18 cellular contexts compared by ENCODE assay signal in genomic region chr4:4323705-4324534, GRCh38. TPM values are rescaled to one million over a fixed set of nuclear protein-coding genes. Genes with fewer than 3 reads are reported as not detected.
A peak's percentile ranks its signal among the peaks of the same experiment; 100 is the strongest.
DNase-seq lines count a peak whose midpoint lies in the region; ATAC-seq, FAIRE-seq and TF ChIP-seq lines count a peak whose summit lies in the region.
"Had no signal": no experiment of that assay in that cellular context is flagged by ENCODE, and none has a peak within 500 bp of the region (broad histone marks: within the 10 kb centered on the region; RNA-seq: fewer than 3 reads in every experiment).

No MANE protein-coding gene starts in this region.

- no peak overlapping the region for H2BK12ac ChIP-seq in H1 (ENCODE audit: low read depth, low read length)

- FAIRE-seq in H1 (lab: Jason Lieb, UNC) = peak; percentile 52
- FAIRE-seq: endometrium, TTC549 had no signal

- 0 out of 2 replicates have a peak, but pooled peaks cover 3% of the 10 kb centered on the region for H3K79me1 ChIP-seq in H1 (ENCODE audit: low read depth, low read length)

- H3K56ac ChIP-seq in H1 (replicated peaks; ENCODE audit: insufficient read length, low read depth, low read length) = no peak overlapping the region

- ATAC-seq in stimulated activated naive CD8-positive, alpha-beta T cell treated with anti-CD3 and anti-CD28 coated beads, Interleukin-15, Interleukin-2, amounts not matched to agents 100 U/mL and 50 U/mL, for 24 hours = no peak
- ATAC-seq in lower lobe of right lung = no peak
- ATAC-seq in upper lobe of right lung = no peak
- ATAC-seq: activated CD8-positive, alpha-beta T cell treated with anti-CD3 and anti-CD28 coated beads for 36 hours; HCT116 had no signal

- no peaks in the 10 kb centered on the region for H3K27me3 ChIP-seq in H1 (replicated peaks in 1 of 4; ENCODE audit: control insufficient read depth in 3 of 4, extremely low read depth in 1 of 4, insufficient read depth in 3 of 4, low read length in 3 of 4)
- H3K27me3 ChIP-seq in lower lobe of right lung (ENCODE audit: low read depth) = no peaks in the 10 kb centered on the region
- no peaks in the 10 kb centered on the region for H3K27me3 ChIP-seq in upper lobe of right lung
- H3K27me3 ChIP-seq: thyroid gland had no signal

- H3K36me3 ChIP-seq in H1 (ENCODE audit: control insufficient read depth in 2 of 4, insufficient read depth in 4 of 4, low read length in 3 of 4) = peaks cover 0 to 17% (median 7%) of the 10 kb centered on the region in 4 experiments; a peak in 4 of 8 replicates
- peaks cover 35% of the 10 kb centered on the region for H3K36me3 ChIP-seq in lower lobe of right lung
- H3K36me3 ChIP-seq in upper lobe of right lung = peaks cover 31% of the 10 kb centered on the region

- no peak overlapping the region for H4K5ac ChIP-seq in H1 (ENCODE audit: insufficient read length, low read depth, low read length)

- H2AFZ ChIP-seq in H1 (ENCODE audit: low read length) = no peak overlapping the region; the same call in 1 of the 2 replicates

- H3K18ac ChIP-seq in H1 (ENCODE audit: extremely low read depth, low read length) = no peak overlapping the region; the same call in 1 of the 2 replicates

- H3K14ac ChIP-seq in H1 (ENCODE audit: insufficient read length) = no peak overlapping the region

- H3K27ac Mint-ChIP-seq in stimulated activated naive CD8-positive, alpha-beta T cell treated with anti-CD3 and anti-CD28 coated beads, Interleukin-15, Interleukin-2, amounts not matched to agents 100 ng/mL and 50 ng/mL, for 24 hours = peak overlapping the region; percentile 4
- H3K27ac Mint-ChIP-seq: activated CD8-positive, alpha-beta T cell treated with anti-CD3 and anti-CD28 coated beads for 36 hours had no signal

- H3K4me3 ChIP-seq in H1 (ENCODE audit: extremely low read depth in 1 of 4, insufficient read depth in 2 of 4, low read depth in 3 of 4, low read length in 4 of 4) (no peak overlapping the region), lower lobe of right lung (no peak overlapping the region), upper lobe of right lung (no peak overlapping the region)
- H3K4me3 ChIP-seq: thyroid gland had no signal

- POLR2A ChIA-PET in H1 (lab: Charles Lee; ENCODE audit: partially characterized antibody) = interaction anchor here (1.0 kb wide), 1 partner anchor 59 kb away, joined by 4 read pairs; no protein-coding TSS in a partner anchor

- TF ChIP-seq CTCF in H1 (IDR thresholded peaks at IDR 0.05; ENCODE audit: control extremely low read depth in 1 of 3, insufficient read depth in 1 of 3, low read depth in 1 of 3, low read length in 3 of 3) = no peak
- no peak for TF ChIP-seq CTCF in lower lobe of right lung (IDR thresholded peaks at IDR 0.05)
- TF ChIP-seq CTCF in upper lobe of right lung (IDR thresholded peaks at IDR 0.05) = no peak

- H2AK5ac ChIP-seq in H1 (ENCODE audit: low read depth, low read length) = no peak overlapping the region

- no peak overlapping the region for H2BK5ac ChIP-seq in H1 (ENCODE audit: low read depth, low read length)

- H3K4ac ChIP-seq in H1 (replicated peaks; ENCODE audit: insufficient read length, low read depth, low read length) = no peak overlapping the region

- no peaks in the 10 kb centered on the region for H3K4me1 Mint-ChIP-seq in stimulated activated naive CD8-positive, alpha-beta T cell treated with anti-CD3 and anti-CD28 coated beads, Interleukin-15, Interleukin-2, amounts not matched to agents 100 ng/mL and 50 ng/mL, for 24 hours (ENCODE audit: low read depth)

- intact Hi-C loops in lower lobe of right lung (cut with DNase I) (no loop called here), upper lobe of right lung (cut with DNase I) (no loop called here)

- peak overlapping the region; percentile 49; the same call in 1 of the 2 replicates for H3K27ac ChIP-seq in H1 (ENCODE audit: low read depth, low read length)
- H3K27ac ChIP-seq in lower lobe of right lung = peak overlapping the region; percentile 54
- peak overlapping the region; percentile 37 for H3K27ac ChIP-seq in upper lobe of right lung
- H3K27ac ChIP-seq: HL-60, thyroid gland had no signal

- DNase-seq in stimulated activated naive CD8-positive, alpha-beta T cell treated with anti-CD3 and anti-CD28 coated beads, Interleukin-15, Interleukin-2, amounts not matched to agents 100 U/mL and 50 U/mL, for 24 hours = no peak
- DNase-seq in H1 (ENCODE audit: low read depth in 1 of 2, low spot score in 2 of 2) (no peak), lower lobe of right lung (no peak), upper lobe of right lung (peak; percentile 19), NOMO-1 treated with DMSO at 0.1 percent for 48 hours (lab: John Stamatoyannopoulos, UW; ENCODE audit: unreplicated experiment) (no peak), activated gamma-delta T cell (lab: John Stamatoyannopoulos, UW) (no peak)
- no peak for DNase-seq in activated T-cell treated with anti-CD3 and anti-CD28 coated beads, Interleukin-2, amount 50 U/mL, for 48 hours
- DNase-seq: activated CD8-positive, alpha-beta T cell treated with anti-CD3 and anti-CD28 coated beads for 36 hours; activated gamma-delta T cell treated with Interleukin-2 at 50 U/mL for 16 hours; NCI-H2081; NCI-H774; stimulated activated CD4-positive, alpha-beta T cell treated with anti-CD3 and anti-CD28 coated beads, Interleukin-15, amount 100 ng/mL, for 24 hours; thyroid gland had no signal

- no peak for TF ChIP-seq POLR2A in H1 (IDR thresholded peaks at IDR 0.05; ENCODE audit: control extremely low read depth in 1 of 2, low read depth in 2 of 2, low read length in 2 of 2)

- H2BK15ac ChIP-seq in H1 (ENCODE audit: low read length) = no peak overlapping the region

- no peak overlapping the region for H2BK120ac ChIP-seq in H1 (replicated peaks; ENCODE audit: low read depth, low read length)

- H3K36me3 Mint-ChIP-seq in stimulated activated naive CD8-positive, alpha-beta T cell treated with anti-CD3 and anti-CD28 coated beads, Interleukin-15, Interleukin-2, amounts not matched to agents 100 ng/mL and 50 ng/mL, for 24 hours (ENCODE audit: low read depth) = peaks cover 24% of the 10 kb centered on the region

- H3K27me3 Mint-ChIP-seq in stimulated activated naive CD8-positive, alpha-beta T cell treated with anti-CD3 and anti-CD28 coated beads, Interleukin-15, Interleukin-2, amounts not matched to agents 100 ng/mL and 50 ng/mL, for 24 hours = no peaks in the 10 kb centered on the region
- H3K27me3 Mint-ChIP-seq: activated CD8-positive, alpha-beta T cell treated with anti-CD3 and anti-CD28 coated beads for 36 hours had no signal

- H3K79me2 ChIP-seq in H1 (ENCODE audit: control insufficient read depth in 1 of 2, insufficient read depth in 2 of 2, low read length in 2 of 2) = no peaks in the 10 kb centered on the region

- no peak for TF ChIP-seq RAD21 in H1 (IDR thresholded peaks at IDR 0.05 in 1 of 2, conservative IDR thresholded peaks at IDR 0.05 in 1 of 2; ENCODE audit: low read depth in 2 of 2, low read length in 2 of 2)

- H3K9me3 ChIP-seq in H1 (ENCODE audit: insufficient read depth in 2 of 2, low read depth in 1 of 2, low read length in 1 of 2) (no peaks in the 10 kb centered on the region), lower lobe of right lung (no peaks in the 10 kb centered on the region), upper lobe of right lung (no peaks in the 10 kb centered on the region)
- H3K9me3 ChIP-seq: thyroid gland had no signal

- H3K23ac ChIP-seq in H1 (ENCODE audit: insufficient read length) = no peak overlapping the region

- CTCF ChIA-PET in H1 (lab: Charles Lee; ENCODE audit: partially characterized antibody) = interaction anchor here (1.0 to 2.3 kb wide), 5 partner anchors 10 to 72 kb away, joined by 3 to 7 read pairs (median 5); no protein-coding TSS in a partner anchor

- H3K4me1 ChIP-seq in H1 (replicated peaks in 1 of 4; ENCODE audit: control insufficient read depth in 3 of 4, insufficient read depth in 4 of 4, low read length in 3 of 4) (peaks cover 0 to 6% (median 1%) of the 10 kb centered on the region in 4 experiments; a peak in 2 of 7 replicates), lower lobe of right lung (no peaks in the 10 kb centered on the region), upper lobe of right lung (no peaks in the 10 kb centered on the region)
- H3K4me1 ChIP-seq: thyroid gland had no signal

- no peaks in the 10 kb centered on the region for H4K20me1 ChIP-seq in H1 (replicated peaks in 1 of 2; ENCODE audit: control insufficient read depth in 1 of 2, insufficient read depth in 2 of 2, low read length in 2 of 2)

- H3K4me2 ChIP-seq in H1 (ENCODE audit: insufficient read depth in 1 of 2, low read depth in 2 of 2, low read length in 2 of 2) = peak overlapping the region in 1 of 2 experiments; percentile 19; a peak in 1 of 4 replicates

- no peak for TF ChIP-seq EP300 in H1 (IDR thresholded peaks at IDR 0.05; ENCODE audit: borderline replicate concordance in 1 of 2, low read depth in 2 of 2, low read length in 2 of 2)

- H4K91ac ChIP-seq in H1 (replicated peaks; ENCODE audit: insufficient read length, low read length) = no peak overlapping the region

- H3K9ac ChIP-seq in H1 (replicated peaks in 1 of 4; ENCODE audit: extremely low read depth in 1 of 4, low read depth in 3 of 4, low read length in 3 of 4) = 0 out of 7 replicates have a peak overlapping the region, but pooled peaks of 1 of the 4 experiments have one; percentile 34

- 72% methylated on average over 10 of the region's 10 CpGs; no CpG with 5 or more reads in 1 of the 2 experiments for WGBS in H1 (ENCODE audit: extremely low coverage in 1 of 2, insufficient coverage in 1 of 2, insufficient read length in 1 of 2, insufficient replicate concordance in 2 of 2, low coverage in 1 of 2, low lambda C conversion rate in 2 of 2, missing lambda C conversion rate in 1 of 2), 2 experiments

- no peaks in the 10 kb centered on the region for H3K9me3 Mint-ChIP-seq in stimulated activated naive CD8-positive, alpha-beta T cell treated with anti-CD3 and anti-CD28 coated beads, Interleukin-15, Interleukin-2, amounts not matched to agents 100 ng/mL and 50 ng/mL, for 24 hours
- H3K9me3 Mint-ChIP-seq: activated CD8-positive, alpha-beta T cell treated with anti-CD3 and anti-CD28 coated beads for 36 hours had no signal

- no peak overlapping the region for H4K8ac ChIP-seq in H1 (ENCODE audit: extremely low read depth, insufficient read depth, low read length)

- no peak overlapping the region for H3K4me3 Mint-ChIP-seq in stimulated activated naive CD8-positive, alpha-beta T cell treated with anti-CD3 and anti-CD28 coated beads, Interleukin-15, Interleukin-2, amounts not matched to agents 100 ng/mL and 50 ng/mL, for 24 hours
- H3K4me3 Mint-ChIP-seq: activated CD8-positive, alpha-beta T cell treated with anti-CD3 and anti-CD28 coated beads for 36 hours had no signal

- H2BK20ac ChIP-seq in H1 (ENCODE audit: low read length) = no peak overlapping the region

- no peaks in the 10 kb centered on the region for H3K23me2 ChIP-seq in H1 (ENCODE audit: low read depth, low read length)

RNA-seq across cellular contexts. Expression of gene ZBTB49, which starts 33.9 kb away (rescaled TPM):
- 6.8 and 8.6 TPM in 2 replicates for total RNA-seq in H1 (2021; fragmentation: NEBNext Ultra II Directional; extraction: Animal tissue kit (Norgen Biotek cat#: 25700))
- 3.0 and 4.2 TPM in 2 replicates for polyA plus RNA-seq in H1 (2011; rRNA removed)
- 4.5 TPM for polyA plus RNA-seq in H1 (2011; cell fraction: cytosol; rRNA removed)
- 5.7 TPM for polyA plus RNA-seq in H1 (2011; cell fraction: nucleus; rRNA removed)
- 3.7 to 5.5 TPM (median 4.1 TPM) in 4 replicates for polyA plus RNA-seq in H1 (2012, experiment 1 of 2)
- 1.3 TPM for polyA plus RNA-seq in H1 (2012, experiment 2 of 2)
- 3.2 TPM for polyA plus RNA-seq in H1 (2013, experiment 1 of 2)
- 3.0 TPM for polyA plus RNA-seq in H1 (2013, experiment 2 of 2)
- 8.1 and 9.1 TPM in 2 replicates for polyA minus RNA-seq in H1 (2011; rRNA and poly(A)+ RNA removed)
- polyA minus RNA-seq in H1 (2011; cell fraction: cytosol; rRNA and poly(A)+ RNA removed) = 2.7 TPM
- polyA minus RNA-seq in H1 (2011; cell fraction: nucleus; rRNA and poly(A)+ RNA removed) = 8.5 TPM
- total RNA-seq in lower lobe of right lung (4.9 TPM), upper lobe of right lung (5.6 TPM)

RNA-seq across cellular contexts. Expression of gene LYAR, which starts 34.0 kb away (rescaled TPM):
- 46.2 and 46.9 TPM in 2 replicates for total RNA-seq in H1 (2021; fragmentation: NEBNext Ultra II Directional; extraction: Animal tissue kit (Norgen Biotek cat#: 25700))
- 4.4 and 6.5 TPM in 2 replicates for polyA plus RNA-seq in H1 (2011; rRNA removed)
- polyA plus RNA-seq in H1 (2011; cell fraction: cytosol; rRNA removed) = 17.4 TPM
- 2.7 TPM for polyA plus RNA-seq in H1 (2011; cell fraction: nucleus; rRNA removed)
- polyA plus RNA-seq in H1 (2012, experiment 1 of 2) = 32.4 to 57.2 TPM (median 37.2 TPM) in 4 replicates
- polyA plus RNA-seq in H1 (2012, experiment 2 of 2) = 9.6 TPM
- 83.5 TPM for polyA plus RNA-seq in H1 (2013, experiment 1 of 2)
- 85.9 TPM for polyA plus RNA-seq in H1 (2013, experiment 2 of 2)
- 2.1 and 3.6 TPM in 2 replicates for polyA minus RNA-seq in H1 (2011; rRNA and poly(A)+ RNA removed)
- 4.0 TPM for polyA minus RNA-seq in H1 (2011; cell fraction: cytosol; rRNA and poly(A)+ RNA removed)
- polyA minus RNA-seq in H1 (2011; cell fraction: nucleus; rRNA and poly(A)+ RNA removed) = 4.6 TPM
- total RNA-seq in lower lobe of right lung (18.0 TPM), upper lobe of right lung (13.3 TPM)
